11 cellular contexts compared by ENCODE assay signal in the genomic region with DNA sequence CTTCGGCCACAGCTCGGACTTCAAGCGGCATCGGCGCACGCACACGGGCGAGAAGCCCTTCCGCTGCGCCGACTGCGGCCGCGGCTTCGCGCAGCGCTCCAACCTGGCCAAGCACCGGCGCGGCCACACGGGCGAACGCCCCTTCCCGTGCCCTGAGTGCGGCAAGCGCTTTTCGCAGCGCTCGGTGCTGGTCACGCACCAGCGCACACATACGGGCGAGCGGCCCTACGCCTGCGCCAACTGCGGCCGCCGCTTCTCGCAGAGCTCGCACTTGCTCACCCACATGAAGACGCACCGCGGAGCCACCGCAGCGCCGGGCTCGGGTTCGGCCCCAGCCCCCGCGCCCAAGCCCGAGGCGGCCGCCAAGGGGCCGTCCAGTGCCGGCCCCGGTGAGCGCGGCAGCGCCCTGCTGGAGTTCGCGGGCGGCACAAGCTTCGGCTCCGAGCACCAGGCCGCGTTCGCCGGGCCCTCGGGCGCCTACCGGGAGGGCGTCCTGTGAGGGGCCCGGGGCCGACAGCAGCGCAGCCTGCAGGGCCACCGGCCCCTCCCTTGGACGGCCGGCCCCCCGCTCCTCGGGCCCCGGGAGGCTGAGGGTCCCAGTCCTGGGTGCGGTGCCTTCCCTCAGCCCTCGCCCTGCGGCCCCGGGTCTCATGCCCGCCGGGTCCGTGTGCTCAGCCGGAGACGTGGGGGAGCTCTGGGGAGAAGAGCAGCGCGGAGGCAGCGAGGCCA.
"Had no signal": no experiment of that assay in that cellular context is flagged by ENCODE, and none has a peak within 500 bp of the region (broad histone marks: within the 10 kb centered on the region; RNA-seq: fewer than 3 reads in every experiment).

No MANE protein-coding gene starts in this region.

- H3K4me3 Mint-ChIP-seq: naive thymus-derived CD8-positive, alpha-beta T cell; T-helper 2 cell treated with Interferon-gamma antibody and Interleukin-4, amounts not matched to agents 5 μg/mL and 100 μg/mL, for 36 hours had no signal

- H3K27ac Mint-ChIP-seq: activated T-helper 2 cell treated with anti-CD3 and anti-CD28 coated beads, Interferon-gamma antibody, Interleukin-2, Interleukin-4, amounts not matched to agents 10 μg/mL and 5 μg/mL and 100 μg/mL, durations not matched to agents 14 hours and 24 hours and 36 hours; T-helper 2 cell treated with Interferon-gamma antibody and Interleukin-4, amounts not matched to agents 5 μg/mL and 100 μg/mL, for 36 hours had no signal

- ATAC-seq: left colon; naive thymus-derived CD8-positive, alpha-beta T cell had no signal

- DNase-seq: activated CD4-positive, CD25-positive, alpha-beta regulatory T cell; activated naive CD4-positive, alpha-beta T cell treated with anti-CD3 and anti-CD28 coated beads, Interleukin-2, amount 50 U/mL, for 16 hours; activated T-cell treated with anti-CD3 and anti-CD28 coated beads for 4 hours; left colon; mammary epithelial cell; stimulated activated CD4-positive, alpha-beta T cell treated with anti-CD3 and anti-CD28 coated beads, Interleukin-4, amount 100 ng/mL, for 24 hours; stimulated activated CD8-positive, alpha-beta memory T cell treated with anti-CD3 and anti-CD28 coated beads, Interleukin-4, amount 100 ng/mL, for 48 hours; stimulated activated naive CD4-positive, alpha-beta T cell treated with Interleukin-2 at 50 U/mL for 16 hours had no signal

- H3K27me3 Mint-ChIP-seq: naive thymus-derived CD8-positive, alpha-beta T cell had no signal
